In genomic region chr16:88289549-88290344, GRCh38 we compare ENCODE assay signal across 18 cellular contexts.
DNase-seq lines count a peak whose midpoint lies in the region; ATAC-seq and TF ChIP-seq lines count a peak whose summit lies in the region.
"Had no signal": no experiment of that assay in that cellular context is flagged by ENCODE, and none has a peak within 500 bp of the region (broad histone marks: within the 10 kb centered on the region; RNA-seq: fewer than 3 reads in every experiment).

No MANE protein-coding gene starts in this region.

- H3K14ac ChIP-seq in IMR-90 (replicated peaks; ENCODE audit: low read depth, low read length) = no peak overlapping the region

- no peak overlapping the region for H3K27ac ChIP-seq in IMR-90 (ENCODE audit: insufficient read depth, low read length)
- H3K27ac ChIP-seq: brain microvascular endothelial cell, PC-9, stomach, uterus had no signal

- H2AFZ ChIP-seq in IMR-90 (replicated peaks; ENCODE audit: low read length, poor library complexity) = peak overlapping the region; percentile 3
- H2AFZ ChIP-seq: PC-9 had no signal

- WGBS in IMR-90 (ENCODE audit: extremely low coverage in 2 of 2, insufficient read length in 1 of 2), 2 experiments = 69% methylated on average over 14 of the region's 16 CpGs; no CpG with 5 or more reads in 1 of the 2 experiments

- H4K5ac ChIP-seq in IMR-90 (ENCODE audit: low read depth, low read length) = no peak overlapping the region; the same call in 1 of the 2 replicates

- H3K36me3 ChIP-seq in BJ (ENCODE audit: control insufficient read depth, insufficient read depth, low read length) = no peaks in the 10 kb centered on the region
- no peaks in the 10 kb centered on the region for H3K36me3 ChIP-seq in IMR-90 (ENCODE audit: control insufficient read depth, insufficient read depth, low read length)
- H3K36me3 ChIP-seq: brain microvascular endothelial cell, stomach, uterus had no signal

- no peak overlapping the region for H2BK5ac ChIP-seq in IMR-90 (ENCODE audit: low read depth, low read length, poor library complexity, severe bottlenecking)

- POLR2A ChIA-PET in BJ (lab: Charles Lee) (no interaction called here), IMR-90 (lab: Charles Lee; ENCODE audit: unreplicated experiment) (no interaction called here)

- no peak overlapping the region for H3K4me3 ChIP-seq in BJ (ENCODE audit: low read depth, low read length)
- no peak overlapping the region for H3K4me3 ChIP-seq in IMR-90 (ENCODE audit: insufficient read depth, low read depth, low read length)
- H3K4me3 ChIP-seq: PC-9, stomach, uterus had no signal

- peaks cover 2% of the 10 kb centered on the region for H3K36me3 Mint-ChIP-seq in activated CD8-positive, alpha-beta memory T cell treated with anti-CD3 and anti-CD28 coated beads, Interleukin-2, amount 10 ng/mL, durations not matched to agents 7 days and 5 days

- H2AK9ac ChIP-seq in IMR-90 (replicated peaks; ENCODE audit: low read depth, low read length, poor library complexity) = no peak overlapping the region

- peak overlapping the region; percentile 39; the same call in 1 of the 2 replicates for H4K91ac ChIP-seq in IMR-90 (ENCODE audit: insufficient read depth, low read depth, low read length)

- peak overlapping the region; percentile 45; the same call in 1 of the 3 replicates for H2BK15ac ChIP-seq in IMR-90 (ENCODE audit: low read depth, low read length)

- peak overlapping the region; percentile 89 for H2AK5ac ChIP-seq in IMR-90 (ENCODE audit: low read depth, low read length)

- no peak overlapping the region for H3K9ac ChIP-seq in IMR-90 (ENCODE audit: low read depth, low read length)

- H3K9me3 ChIP-seq in IMR-90 (ENCODE audit: control insufficient read depth, insufficient read depth, low read length) = peaks cover 14% of the 10 kb centered on the region

- no peaks in the 10 kb centered on the region for H4K20me1 ChIP-seq in IMR-90 (ENCODE audit: insufficient read depth, low read length)

- 0 out of 2 replicates have a peak overlapping the region, but pooled peaks have one; percentile 7 for H3K18ac ChIP-seq in IMR-90 (ENCODE audit: low read depth, low read length)

- CTCF ChIA-PET in BJ (lab: Yijun Ruan, JAX) (interaction anchor here (0.8 to 1.6 kb wide), 3 partner anchors 9 to 95 kb away, joined by 3 to 7 read pairs (median 3); no protein-coding TSS in a partner anchor), IMR-90 (lab: Yijun Ruan, JAX) (no interaction called here)
- CTCF ChIA-PET in activated CD8-positive, alpha-beta memory T cell treated with anti-CD3 and anti-CD28 coated beads, Interleukin-2, amount 10 ng/mL, durations not matched to agents 7 days and 5 days (lab: Charles Lee) = no interaction called here

- H3K4me3 Mint-ChIP-seq in activated CD8-positive, alpha-beta memory T cell treated with anti-CD3 and anti-CD28 coated beads, Interleukin-2, amount 10 ng/mL, durations not matched to agents 7 days and 5 days = no peak overlapping the region

- H3K27ac Mint-ChIP-seq in activated CD8-positive, alpha-beta memory T cell treated with anti-CD3 and anti-CD28 coated beads, Interleukin-2, amount 10 ng/mL, durations not matched to agents 7 days and 5 days = no peak overlapping the region
- H3K27ac Mint-ChIP-seq: activated naive CD4-positive, alpha-beta T cell treated with anti-CD3 and anti-CD28 coated beads, Interleukin-2, amount 50 U/mL, for 72 hours had no signal

- in situ Hi-C loops in IMR-90 (cut with MboI; ENCODE audit: low sequenced_read_pairs) = no loop called here

- peaks cover 3% of the 10 kb centered on the region for H3K4me1 ChIP-seq in IMR-90 (ENCODE audit: control insufficient read depth, insufficient read depth, low read length)
- H3K4me1 ChIP-seq: stomach, uterus had no signal

- no peak for ATAC-seq in IMR-90 (ENCODE audit: low read depth)
- no peak for ATAC-seq in activated CD8-positive, alpha-beta memory T cell treated with anti-CD3 and anti-CD28 coated beads, Interleukin-2, amount 10 ng/mL, durations not matched to agents 7 days and 5 days
- ATAC-seq: activated naive CD4-positive, alpha-beta T cell treated with anti-CD3 and anti-CD28 coated beads, Interleukin-2, amount 50 U/mL, for 72 hours had no signal

- H3K4me2 ChIP-seq in IMR-90 (ENCODE audit: low read depth, low read length) = no peak overlapping the region
- H3K4me2 ChIP-seq: PC-9 had no signal

- peak overlapping the region; percentile 43; the same call in 1 of the 2 replicates for H3K4ac ChIP-seq in IMR-90 (ENCODE audit: low read depth, low read length)

- TF ChIP-seq POLR2A in IMR-90 (IDR thresholded peaks at IDR 0.05; ENCODE audit: low read depth, low read length) = no peak

- TF ChIP-seq CTCF in BJ (IDR thresholded peaks at IDR 0.05; ENCODE audit: insufficient read depth, low read depth, low read length) = no peak
- TF ChIP-seq CTCF in IMR-90 (conservative IDR thresholded peaks at IDR 0.05; ENCODE audit: low read depth, low read length) = no peak

- no peaks in the 10 kb centered on the region for H3K27me3 Mint-ChIP-seq in activated CD8-positive, alpha-beta memory T cell treated with anti-CD3 and anti-CD28 coated beads, Interleukin-2, amount 10 ng/mL, durations not matched to agents 7 days and 5 days

- no peak for TF ChIP-seq RAD21 in IMR-90 (IDR thresholded peaks at IDR 0.05; ENCODE audit: low read length)

- peaks cover 3% of the 10 kb centered on the region for H3K9me3 Mint-ChIP-seq in activated CD8-positive, alpha-beta memory T cell treated with anti-CD3 and anti-CD28 coated beads, Interleukin-2, amount 10 ng/mL, durations not matched to agents 7 days and 5 days (ENCODE audit: low read depth)

- peak overlapping the region; percentile 40; the same call in 1 of the 2 replicates for H2BK20ac ChIP-seq in IMR-90 (ENCODE audit: low read depth, low read length)

- H3K56ac ChIP-seq in IMR-90 (ENCODE audit: extremely low read depth, insufficient read depth, low read length) = no peak overlapping the region

- peak overlapping the region; percentile 9 to 52; a peak in 2 of 4 replicates for H4K8ac ChIP-seq in IMR-90 (ENCODE audit: low read depth in 2 of 2, low read length in 2 of 2)

- dilution Hi-C loops in IMR-90 (cut with HindIII; ENCODE audit: low sequenced_read_pairs, unreplicated experiment) = no loop called here

- no TSS peak for BruUV-seq in IMR-90 (replicated peaks; lab: Mats Ljungman, UMichigan)

- intact Hi-C loops in IMR-90 (cut with micrococcal nuclease) (no loop called here), head of caudate nucleus (cut with DNase I) (no loop called here)

- no peaks in the 10 kb centered on the region for H3K9me1 ChIP-seq in IMR-90 (ENCODE audit: insufficient read depth, low read length)

- no peak overlapping the region for H3K23ac ChIP-seq in IMR-90 (ENCODE audit: low read depth, low read length)

- H3K4me1 Mint-ChIP-seq in activated CD8-positive, alpha-beta memory T cell treated with anti-CD3 and anti-CD28 coated beads, Interleukin-2, amount 10 ng/mL, durations not matched to agents 7 days and 5 days = no peaks in the 10 kb centered on the region

- H3K79me1 ChIP-seq in IMR-90 (ENCODE audit: low read depth in 1 of 2, low read length in 2 of 2) = no peaks in the 10 kb centered on the region

- no peaks in the 10 kb centered on the region for H3K27me3 ChIP-seq in BJ (ENCODE audit: control insufficient read depth, insufficient read depth, low read length)
- no peaks in the 10 kb centered on the region for H3K27me3 ChIP-seq in IMR-90 (ENCODE audit: control insufficient read depth, insufficient read depth, low read length)
- H3K27me3 ChIP-seq: brain microvascular endothelial cell, uterus had no signal

- H2BK120ac ChIP-seq in IMR-90 (ENCODE audit: low read depth, low read length) = peak overlapping the region; percentile 50; the same call in 1 of the 2 replicates

- peak; percentile 41 for DNase-seq in BJ (ENCODE audit: low read depth)
- no peak for DNase-seq in IMR-90
- DNase-seq in SKM-1 treated with dmso at 0.1 percent for 144 hours (lab: John Stamatoyannopoulos, UW; ENCODE audit: unreplicated experiment) = peak; percentile 47
- peak; percentile 23 for DNase-seq in iris pigment epithelial cell (ENCODE audit: low read depth)
- DNase-seq in HUDEP-2 (lab: John Stamatoyannopoulos, UW; ENCODE audit: unreplicated experiment in 76 of 76) = no peak
- no peak for DNase-seq in activated naive CD4-positive, alpha-beta T cell treated with anti-CD3 and anti-CD28 coated beads, Interleukin-2, amount 50 U/mL, for 16 hours
- DNase-seq in activated CD8-positive, alpha-beta memory T cell treated with anti-CD3 and anti-CD28 coated beads, Interleukin-2, amount 10 ng/mL, durations not matched to agents 7 days and 5 days = no peak
- no peak for DNase-seq in head of caudate nucleus
- DNase-seq: activated CD4-positive, CD25-positive, alpha-beta regulatory T cell treated with anti-CD3 and anti-CD28 coated beads, Interleukin-2, amount 50 U/mL, for 72 hours; activated CD8-positive, alpha-beta memory T cell treated with anti-CD3 and anti-CD28 coated beads, Interleukin-2, amount 50 U/mL, for 48 hours; brain microvascular endothelial cell; NCI-H1694; PC-9; stimulated activated CD4-positive, alpha-beta T cell treated with anti-CD3 and anti-CD28 coated beads, Interleukin-12 subunit alpha, Interleukin-12 subunit beta, amount 100 ng/mL, for 4 hours; stomach; T-helper 1 cell; uterus had no signal

TF ChIP-seq in IMR-90, 13 proteins besides CTCF, POLR2A, EP300 and RAD21 (continues in another document):
- no peak for TF ChIP-seq MAFK (IDR thresholded peaks at IDR 0.05; ENCODE audit: low read depth, low read length)
- no peak for TF ChIP-seq NFE2L2 (IDR thresholded peaks at IDR 0.05; ENCODE audit: low read depth, low read length)
- TF ChIP-seq USF2 (IDR thresholded peaks at IDR 0.05; ENCODE audit: low read depth, low read length) = no peak
- TF ChIP-seq RFX5 (IDR thresholded peaks at IDR 0.05; ENCODE audit: low read depth, low read length) = no peak
- TF ChIP-seq SMC3 (IDR thresholded peaks at IDR 0.05; ENCODE audit: low read depth, low read length) = no peak
- no peak for TF ChIP-seq ELK1 (IDR thresholded peaks at IDR 0.05; ENCODE audit: borderline replicate concordance, low read depth, low read length)
- no peak for TF ChIP-seq CHD1 (IDR thresholded peaks at IDR 0.05; ENCODE audit: low read depth, low read length)

Comparison
In these comparisons a context has a peak if more than half of its experiments do, and no peak if none do; other contexts are left out.
1. DNase-seq: peak in BJ (single experiment), SKM-1 treated with dmso at 0.1 percent for 144 hours (single experiment) and iris pigment epithelial cell (single experiment); none in IMR-90 (single experiment), HUDEP-2 (0 of 76), activated naive CD4-positive, alpha-beta T cell treated with anti-CD3 and anti-CD28 coated beads, Interleukin-2, amount 50 U/mL, for 16 hours (single experiment), activated CD8-positive, alpha-beta memory T cell treated with anti-CD3 and anti-CD28 coated beads, Interleukin-2, amount 10 ng/mL, durations not matched to agents 7 days and 5 days (single experiment) and head of caudate nucleus (0 of 42).